In the genomic region with DNA sequence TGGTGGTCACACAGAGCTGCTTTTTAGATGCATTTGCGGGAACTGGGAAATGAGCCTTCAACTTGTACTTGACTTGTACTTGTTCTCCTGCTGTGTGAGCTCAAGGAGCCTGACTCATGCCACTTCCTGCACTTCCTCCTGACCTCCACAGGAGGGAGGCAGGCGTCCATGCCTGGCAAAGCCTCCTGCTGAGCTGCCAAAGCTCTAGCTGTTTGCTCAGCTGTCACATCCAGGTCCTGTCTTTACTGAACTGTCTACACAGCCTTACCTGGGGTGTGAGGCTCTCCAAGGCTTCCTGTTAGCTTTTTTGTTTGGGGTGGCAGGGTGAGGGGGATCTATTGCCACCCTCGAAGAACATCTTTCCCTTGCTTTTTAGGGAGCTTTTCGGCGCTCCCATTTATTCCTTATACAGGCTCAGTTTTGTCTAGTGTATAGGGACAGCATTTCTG, we compare ENCODE assay signal across 1 cellular context.
TF ChIP-seq lines count a peak whose summit lies in the region.

No MANE protein-coding gene starts in this region.

TF ChIP-seq in H1, 55 proteins besides CTCF, POLR2A, EP300 and RAD21:
- TF ChIP-seq BRCA1 (IDR thresholded peaks at IDR 0.05; ENCODE audit: low read depth, low read length) = no peak
- no peak for TF ChIP-seq TAF7 (optimal IDR thresholded peaks at IDR 0.05; ENCODE audit: borderline replicate concordance, low read depth, low read length)
- peak; percentile 57; the same call in 1 of the 2 replicates for TF ChIP-seq BACH1 (IDR thresholded peaks at IDR 0.05; ENCODE audit: low read length)
- no peak for TF ChIP-seq CBX8 (IDR thresholded peaks at IDR 0.05; ENCODE audit: borderline replicate concordance, low read depth, low read length)
- no peak for TF ChIP-seq ATF3 (IDR thresholded peaks at IDR 0.05; ENCODE audit: insufficient read depth, low read depth, low read length)
- TF ChIP-seq, protein P1, sequence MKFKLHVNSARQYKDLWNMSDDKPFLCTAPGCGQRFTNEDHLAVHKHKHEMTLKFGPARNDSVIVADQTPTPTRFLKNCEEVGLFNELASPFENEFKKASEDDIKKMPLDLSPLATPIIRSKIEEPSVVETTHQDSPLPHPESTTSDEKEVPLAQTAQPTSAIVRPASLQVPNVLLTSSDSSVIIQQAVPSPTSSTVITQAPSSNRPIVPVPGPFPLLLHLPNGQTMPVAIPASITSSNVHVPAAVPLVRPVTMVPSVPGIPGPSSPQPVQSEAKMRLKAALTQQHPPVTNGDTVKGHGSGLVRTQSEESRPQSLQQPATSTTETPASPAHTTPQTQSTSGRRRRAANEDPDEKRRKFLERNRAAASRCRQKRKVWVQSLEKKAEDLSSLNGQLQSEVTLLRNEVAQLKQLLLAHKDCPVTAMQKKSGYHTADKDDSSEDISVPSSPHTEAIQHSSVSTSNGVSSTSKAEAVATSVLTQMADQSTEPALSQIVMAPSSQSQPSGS (IDR thresholded peaks at IDR 0.05; ENCODE audit: low read length) = no peak
- TF ChIP-seq CEBPB (IDR thresholded peaks at IDR 0.05; ENCODE audit: low read depth, low read length) = no peak
- peak; percentile 80 for TF ChIP-seq SAP30 (IDR thresholded peaks at IDR 0.05; ENCODE audit: insufficient read depth, insufficient replicate concordance, low read length)
- TF ChIP-seq POLR2AphosphoS5 (IDR thresholded peaks at IDR 0.05; ENCODE audit: low read depth, low read length) = no peak
- TF ChIP-seq, protein P2, sequence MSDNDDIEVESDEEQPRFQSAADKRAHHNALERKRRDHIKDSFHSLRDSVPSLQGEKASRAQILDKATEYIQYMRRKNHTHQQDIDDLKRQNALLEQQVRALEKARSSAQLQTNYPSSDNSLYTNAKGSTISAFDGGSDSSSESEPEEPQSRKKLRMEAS (IDR thresholded peaks at IDR 0.05) = peak; percentile 60
- TF ChIP-seq CHD1 (IDR thresholded peaks at IDR 0.05; ENCODE audit: low read depth, low read length) = no peak
- 0 out of 2 replicates have a peak, but pooled peaks have one; percentile 13 for TF ChIP-seq SRF (IDR thresholded peaks at IDR 0.05; ENCODE audit: low read depth, low read length)
- TF ChIP-seq SP2 (IDR thresholded peaks at IDR 0.05; ENCODE audit: low read length) = no peak
- no peak for TF ChIP-seq ASH2L (IDR thresholded peaks at IDR 0.05; ENCODE audit: low read length)
- no peak for TF ChIP-seq FOSL1 (IDR thresholded peaks at IDR 0.05; ENCODE audit: insufficient read depth, low read depth, low read length)
- no peak for TF ChIP-seq KDM5A (IDR thresholded peaks at IDR 0.05; ENCODE audit: low read length)
- no peak for TF ChIP-seq KDM1A (IDR thresholded peaks at IDR 0.05; ENCODE audit: borderline replicate concordance, low read length)
- no peak for TF ChIP-seq JUN (IDR thresholded peaks at IDR 0.05; ENCODE audit: low read depth, low read length)
- peak; percentile 72; the same call in 1 of the 2 replicates for TF ChIP-seq JUND (IDR thresholded peaks at IDR 0.05; ENCODE audit: low read length)
- TF ChIP-seq GTF2F1 (IDR thresholded peaks at IDR 0.05; ENCODE audit: borderline replicate concordance, low read depth, low read length) = no peak
- peak; percentile 96 to 99; a peak in 3 of 4 replicates for TF ChIP-seq SIN3A (conservative IDR thresholded peaks at IDR 0.05 in 1 of 2, IDR thresholded peaks at IDR 0.05 in 1 of 2; ENCODE audit: low read depth in 1 of 2, low read length in 2 of 2)
- TF ChIP-seq MAFK (IDR thresholded peaks at IDR 0.05; ENCODE audit: low read depth, low read length) = no peak; the same call in 1 of the 2 replicates
- TF ChIP-seq CREB1 (IDR thresholded peaks at IDR 0.05) = no peak
- TF ChIP-seq YY1 (IDR thresholded peaks at IDR 0.05; ENCODE audit: low read depth, low read length) = peak; percentile 76
- TF ChIP-seq BCL11A (IDR thresholded peaks at IDR 0.05; ENCODE audit: low read depth in 2 of 2, low read length in 2 of 2) = no peak
- TF ChIP-seq SUZ12 (IDR thresholded peaks at IDR 0.05; ENCODE audit: low read length) = no peak
- no peak for TF ChIP-seq TBP (IDR thresholded peaks at IDR 0.05; ENCODE audit: low read depth, low read length)
- no peak for TF ChIP-seq NRF1 (IDR thresholded peaks at IDR 0.05; ENCODE audit: low read depth, low read length)
- no peak for TF ChIP-seq RFX5 (IDR thresholded peaks at IDR 0.05; ENCODE audit: borderline replicate concordance, low read depth, low read length)
- no peak for TF ChIP-seq HDAC2 (IDR thresholded peaks at IDR 0.05; ENCODE audit: borderline replicate concordance in 1 of 2, low read depth in 2 of 2, low read length in 2 of 2)
- TF ChIP-seq KDM4A (IDR thresholded peaks at IDR 0.05; ENCODE audit: low read depth, low read length, severe bottlenecking) = no peak
